ENCODE assay signal across 8 cellular contexts in genomic region chr1:30908886-30909777, GRCh38. TPM values are rescaled to one million over a fixed set of nuclear protein-coding genes. Genes with fewer than 3 reads are reported as not detected.
DNase-seq lines count a peak whose midpoint lies in the region; ATAC-seq and TF ChIP-seq lines count a peak whose summit lies in the region.

No MANE protein-coding gene starts in this region.

- peaks cover 11% of the 10 kb centered on the region for H3K4me1 Mint-ChIP-seq in progenitor cell of endocrine pancreas (ENCODE audit: low read depth)

- in situ Hi-C loops in GM23248 (cut with MboI) = no loop called here

- ATAC-seq in GM18870 (IDR thresholded peaks at IDR 0.05; ENCODE audit: unreplicated experiment) (no peak), HG03571 (IDR thresholded peaks at IDR 0.05; ENCODE audit: unreplicated experiment) (no peak)

- H3K36me3 ChIP-seq in GM23248 (ENCODE audit: low read depth) = no peaks in the 10 kb centered on the region

- peak overlapping the region; percentile 64 for H3K9ac ChIP-seq in GM23248

- peak overlapping the region; percentile 62 for H3K4me2 ChIP-seq in GM23248 (ENCODE audit: unreplicated experiment)

- 34 to 44% methylated on average over 25 to 30 of the region's 43 CpGs for WGBS in GM23248 (ENCODE audit: low coverage in 1 of 2, low lambda C conversion rate in 2 of 2, missing lambda C conversion rate in 2 of 2), 2 experiments

- H3K9me2 ChIP-seq in GM23248 (ENCODE audit: insufficient read depth) = no peaks in the 10 kb centered on the region

- H3K79me2 ChIP-seq in GM23248 (ENCODE audit: insufficient read depth) = 0 out of 2 replicates have a peak, but pooled peaks cover 5% of the 10 kb centered on the region

- no peaks in the 10 kb centered on the region for H3K36me3 Mint-ChIP-seq in progenitor cell of endocrine pancreas (ENCODE audit: insufficient read depth)

- TF ChIP-seq CTCF in fibroblast of pulmonary artery (IDR thresholded peaks at IDR 0.05; ENCODE audit: low read length, missing control alignments) = no peak
- TF ChIP-seq CTCF in progenitor cell of endocrine pancreas (IDR thresholded peaks at IDR 0.05; ENCODE audit: unreplicated experiment) = no peak

- peaks cover 14% of the 10 kb centered on the region for H3F3A ChIP-seq in GM23248 (ENCODE audit: insufficient read depth)

- no peaks in the 10 kb centered on the region for H3K9me3 Mint-ChIP-seq in progenitor cell of endocrine pancreas (ENCODE audit: low read depth)

- H3K27ac Mint-ChIP-seq in progenitor cell of endocrine pancreas = peak overlapping the region; percentile 15

- peak overlapping the region; percentile 66 for H3K4me3 Mint-ChIP-seq in progenitor cell of endocrine pancreas (ENCODE audit: low read depth)

- peaks cover 20% of the 10 kb centered on the region for H3K27me3 Mint-ChIP-seq in progenitor cell of endocrine pancreas

- no peaks in the 10 kb centered on the region for H3K27me3 ChIP-seq in GM23248 (replicated peaks; ENCODE audit: insufficient read depth)

- peak overlapping the region; percentile 67 for H3K4me3 ChIP-seq in GM23248
- H3K4me3 ChIP-seq in fibroblast of pulmonary artery (replicated peaks; ENCODE audit: low read depth, low read length) = peak overlapping the region; percentile 49

- no peaks in the 10 kb centered on the region for H3K9me3 ChIP-seq in GM23248 (ENCODE audit: low read depth)

- H4K20me1 ChIP-seq in GM23248 (ENCODE audit: insufficient read depth) = no peaks in the 10 kb centered on the region

- DNase-seq in GM23248 (no peak), SW480 (ENCODE audit: low spot score) (peak; percentile 53), fibroblast of pulmonary artery (ENCODE audit: low read depth) (no peak), progenitor cell of endocrine pancreas (ENCODE audit: low spot score, unreplicated experiment) (no peak), NCI-H2196 treated with DMSO at 0.1 percent for 48 hours (lab: John Stamatoyannopoulos, UW; ENCODE audit: unreplicated experiment) (no peak), dermis blood vessel endothelial cell (no peak)

- no peak overlapping the region for H3K27ac ChIP-seq in GM23248

- H3K4me1 ChIP-seq in GM23248 (ENCODE audit: insufficient read depth) = no peaks in the 10 kb centered on the region

- peak overlapping the region; percentile 85 for H2AFZ ChIP-seq in GM23248

RNA-seq across cellular contexts. Expression of gene SDC3, which starts 0.6 kb away (rescaled TPM):
- 39.7 and 40.7 TPM in 2 replicates for total RNA-seq in GM23248 (2014; rRNA removed; shearing (Covaris generic))
- 6.6 and 6.9 TPM in 2 replicates for polyA plus RNA-seq in GM23248 (2016; fragmentation: Nextera tagmentation; extraction: Ambion mirVana)
- 33.7 and 38.3 TPM in 2 replicates for total RNA-seq in progenitor cell of endocrine pancreas
- 22.0 and 55.3 TPM in 2 replicates for total RNA-seq in dermis blood vessel endothelial cell
